In genomic region chr10:52256832-52257691, GRCh38 we compare ENCODE assay signal across 11 cellular contexts. TPM values are rescaled to one million over a fixed set of nuclear protein-coding genes. Genes with fewer than 3 reads are reported as not detected.
DNase-seq lines count a peak whose midpoint lies in the region; ATAC-seq and TF ChIP-seq lines count a peak whose summit lies in the region.
"Had no signal": no experiment of that assay in that cellular context is flagged by ENCODE, and none has a peak within 500 bp of the region (broad histone marks: within the 10 kb centered on the region; RNA-seq: fewer than 3 reads in every experiment).

No MANE protein-coding gene starts in this region.

- peak overlapping the region; percentile 64 for H3K4me3 Mint-ChIP-seq in MCF 10A (ENCODE audit: unreplicated experiment)

- intact Hi-C loops in MCF 10A (cut with micrococcal nuclease), result no loop called here
- intact Hi-C loops in breast epithelium (cut with DNase I; ENCODE audit: low total_unique reads), result no loop called here

- POLR2A ChIA-PET in MCF 10A (lab: Yijun Ruan, JAX), result interaction anchor here (0.7 to 1.4 kb wide), 7 partner anchors 10 to 1787 kb away, joined by 3 to 7 read pairs (median 3); no protein-coding TSS in a partner anchor

- no peaks in the 10 kb centered on the region for H3K36me3 Mint-ChIP-seq in MCF 10A (ENCODE audit: insufficient read depth, unreplicated experiment)

- peak; percentile 93 for DNase-seq in MCF 10A (ENCODE audit: unreplicated experiment)
- DNase-seq in breast epithelium (ENCODE audit: low spot score in 2 of 2), result no peak
- peak; percentile 58 to 64 for DNase-seq in SHP77 (lab: John Stamatoyannopoulos, UW)
- DNase-seq in NCI-H526 (lab: John Stamatoyannopoulos, UW), result no peak
- no peak for DNase-seq in DMS79 (lab: John Stamatoyannopoulos, UW)
- no peak for DNase-seq in NCI-H187 treated with DMSO at 0.1 percent for 48 hours (lab: John Stamatoyannopoulos, UW)
- DNase-seq in substantia nigra (lab: John Stamatoyannopoulos, UW), result no peak
- DNase-seq: activated gamma-delta T cell had no signal

- no peaks in the 10 kb centered on the region for H3K27me3 Mint-ChIP-seq in MCF 10A (ENCODE audit: insufficient read depth, unreplicated experiment)

- TF ChIP-seq POLR2A in breast epithelium (IDR thresholded peaks at IDR 0.05), result no peak

- H3K4me1 Mint-ChIP-seq in MCF 10A (ENCODE audit: insufficient read depth, unreplicated experiment), result peaks cover 18% of the 10 kb centered on the region

- H3K27me3 ChIP-seq in breast epithelium, result no peaks in the 10 kb centered on the region

- no peaks in the 10 kb centered on the region for H3K4me1 ChIP-seq in breast epithelium

- no TSS peak for BruUV-seq in MCF 10A (replicated peaks; lab: Mats Ljungman, UMichigan)

- TF ChIP-seq CTCF in MCF 10A (IDR thresholded peaks at IDR 0.05; ENCODE audit: unreplicated experiment) (no peak), breast epithelium (IDR thresholded peaks at IDR 0.05) (no peak)

- no peaks in the 10 kb centered on the region for H3K9me3 ChIP-seq in breast epithelium

- no peaks in the 10 kb centered on the region for H3K36me3 ChIP-seq in breast epithelium

- H3K4me3 ChIP-seq in breast epithelium, result no peak overlapping the region
- H3K4me3 ChIP-seq: skin epidermis had no signal

- CTCF ChIA-PET in MCF 10A (lab: Yijun Ruan, JAX), result interaction anchor here (0.6 to 1.8 kb wide), 9 partner anchors 9 to 524 kb away, joined by 3 to 4 read pairs (median 3); no protein-coding TSS in a partner anchor

- peak; percentile 100 for ATAC-seq in HG03039 (IDR thresholded peaks at IDR 0.05; ENCODE audit: unreplicated experiment)
- ATAC-seq: HCT116 had no signal

- H3K27ac ChIP-seq in breast epithelium (no peak overlapping the region), substantia nigra (ENCODE audit: low read depth, low read length, poor library complexity, severe bottlenecking) (no peak overlapping the region)
- H3K27ac ChIP-seq: skin epidermis had no signal

- H3K27ac Mint-ChIP-seq in MCF 10A (ENCODE audit: low read depth, unreplicated experiment), result peak overlapping the region; percentile 98

- H3K9me3 Mint-ChIP-seq in MCF 10A (ENCODE audit: unreplicated experiment), result no peaks in the 10 kb centered on the region

RNA-seq across cellular contexts. Expression of gene DKK1, which starts 57.0 kb away (rescaled TPM):
- total RNA-seq in MCF 10A (2022) (31.8 and 37.4 TPM in 2 replicates), breast epithelium (100 to 1,000 TPM in 1 of 3 donors, 1 to 10 TPM in 2; 2.0 to 142 (median 3.3) TPM)

Comparison
In these comparisons a context has a peak if more than half of its experiments do, and no peak if none do; other contexts are left out.
1. DNase-seq: peak in MCF 10A (single experiment) and SHP77 (2 of 2); none in breast epithelium (0 of 2), NCI-H526 (0 of 2), DMS79 (single experiment), NCI-H187 treated with DMSO at 0.1 percent for 48 hours (single experiment) and substantia nigra (0 of 49).